ENCODE assay signal across 9 cellular contexts in the genomic region with DNA sequence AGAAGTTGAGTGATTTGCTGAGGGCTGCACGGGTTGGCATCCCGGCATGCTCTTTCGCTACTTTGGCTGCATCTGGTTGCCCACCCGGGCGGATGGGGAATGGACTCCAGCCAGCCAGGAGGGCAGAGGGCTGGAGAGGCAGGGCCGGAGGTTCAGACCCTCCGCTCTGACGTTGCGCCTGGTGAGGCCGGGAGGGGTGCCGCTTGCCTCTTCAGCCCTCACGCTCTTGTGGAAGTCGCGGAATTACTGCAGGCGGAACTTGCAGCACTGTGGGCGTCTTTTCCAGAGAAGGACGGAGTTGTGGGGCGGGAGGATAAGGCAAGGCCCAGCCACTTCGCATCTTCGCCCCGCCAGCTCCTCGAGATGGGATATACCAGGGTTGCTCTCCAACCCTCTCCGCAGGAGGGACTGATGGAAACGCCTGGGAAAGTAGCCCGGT. TPM values are rescaled to one million over a fixed set of nuclear protein-coding genes. Genes with fewer than 3 reads are reported as not detected.
DNase-seq lines count a peak whose midpoint lies in the region; ATAC-seq and TF ChIP-seq lines count a peak whose summit lies in the region.
"Had no signal": no experiment of that assay in that cellular context is flagged by ENCODE, and none has a peak within 500 bp of the region (broad histone marks: within the 10 kb centered on the region; RNA-seq: fewer than 3 reads in every experiment).

No MANE protein-coding gene starts in this region.

- H3K4me2 ChIP-seq in DOHH2 (ENCODE audit: low read length) (peak overlapping the region; percentile 84), H9 (ENCODE audit: insufficient read depth, insufficient read length, low read length) (peak overlapping the region; percentile 80), OCI-LY7 (ENCODE audit: low read length) (peak overlapping the region; percentile 90)

- H3K36me3 Mint-ChIP-seq in H9 (ENCODE audit: insufficient read depth in 1 of 3, low read depth in 3 of 3) (peaks cover 9 to 32% (median 29%) of the 10 kb centered on the region in 3 experiments; a peak in 6 of 7 replicates), endodermal cell (ENCODE audit: low read depth) (peaks cover 11% of the 10 kb centered on the region), natural killer cell (no peaks in the 10 kb centered on the region)

- no peaks in the 10 kb centered on the region for H3F3A ChIP-seq in DOHH2 (ENCODE audit: control insufficient read depth, insufficient read depth)

- peak overlapping the region; percentile 94 for H3K4me3 ChIP-seq in DOHH2 (ENCODE audit: low read length)
- peak overlapping the region; percentile 94 for H3K4me3 ChIP-seq in OCI-LY7 (ENCODE audit: low read depth, low read length, poor library complexity, severe bottlenecking)
- H3K4me3 ChIP-seq in endodermal cell (ENCODE audit: low read length), result peak overlapping the region; percentile 91

- no peak overlapping the region for H4K8ac ChIP-seq in H9 (replicated peaks; ENCODE audit: insufficient read length, low read depth, low read length)

- H2AK5ac ChIP-seq in H9 (ENCODE audit: insufficient read length, low read length), result no peak overlapping the region

- WGBS in H9 (ENCODE audit: extremely low coverage, insufficient read length, low lambda C conversion rate), result no CpG with 5 or more reads among the region's 25 CpGs
- 8 to 14% methylated on average over 17 to 25 of the region's 25 CpGs for whole genome bisulfite sequencing in endodermal cell (ENCODE audit: insufficient coverage in 1 of 2, insufficient read length in 1 of 2), 2 experiments

- H4K91ac ChIP-seq in H9 (ENCODE audit: insufficient read length, low read depth, low read length), result no peak overlapping the region

- H2BK15ac ChIP-seq in H9 (ENCODE audit: low read depth, low read length), result no peak overlapping the region

- no peak overlapping the region for H4K5ac ChIP-seq in H9 (ENCODE audit: insufficient read length, low read depth, low read length)

- POLR2A ChIA-PET in OCI-LY7 (lab: Charles Lee), result interaction anchor here (0.6 to 1.3 kb wide), 5 partner anchors 9 to 699 kb away, joined by 3 to 4 read pairs (median 3); a partner anchor contains a TSS

- TF ChIP-seq CTCF in DOHH2 (IDR thresholded peaks at IDR 0.05; ENCODE audit: low read depth, low read length, poor library complexity, severe bottlenecking), result no peak
- TF ChIP-seq CTCF in H9 (conservative IDR thresholded peaks at IDR 0.05), result no peak
- TF ChIP-seq CTCF in OCI-LY7 (conservative IDR thresholded peaks at IDR 0.05; ENCODE audit: low read length), result no peak
- no peak for TF ChIP-seq CTCF in endodermal cell (conservative IDR thresholded peaks at IDR 0.05)
- no peak for TF ChIP-seq CTCF in natural killer cell (IDR thresholded peaks at IDR 0.05)

- H3K9ac ChIP-seq in H9 (ENCODE audit: extremely low read depth, insufficient read length, low read length), result peak overlapping the region; percentile 20
- H3K9ac ChIP-seq in endodermal cell (ENCODE audit: extremely low read depth, low read length, poor library complexity, severe bottlenecking), result peak overlapping the region; percentile 52

- BruUV-seq in OCI-LY7 (replicated peaks; lab: Mats Ljungman, UMichigan), result no TSS peak

- H3K27ac ChIP-seq in DOHH2 (ENCODE audit: low read depth, low read length) (no peak overlapping the region), H9 (ENCODE audit: insufficient read length, low read depth, low read length) (no peak overlapping the region), OCI-LY7 (ENCODE audit: low read depth, low read length, poor library complexity, severe bottlenecking) (no peak overlapping the region), endodermal cell (ENCODE audit: low read depth, low read length) (no peak overlapping the region)

- H3K4me1 ChIP-seq in DOHH2 (ENCODE audit: control insufficient read depth, low read length) (peaks cover 29% of the 10 kb centered on the region), H9 (ENCODE audit: insufficient read depth, low read length) (no peaks in the 10 kb centered on the region; the same call in 1 of the 2 replicates), OCI-LY7 (ENCODE audit: insufficient read depth, low read length, poor library complexity, severe bottlenecking) (peaks cover 11% of the 10 kb centered on the region), endodermal cell (ENCODE audit: control insufficient read depth, insufficient read depth, low read length) (peaks cover 4% of the 10 kb centered on the region)

- DNase-seq in H9, result no peak
- DNase-seq in OCI-LY7 (ENCODE audit: low spot score), result no peak
- DNase-seq in endodermal cell, result no peak
- no peak for DNase-seq in natural killer cell
- no peak for DNase-seq in Ammon's horn (ENCODE audit: low spot score)
- DNase-seq in NCI-H1092 treated with DMSO at 0.1 percent for 48 hours (lab: John Stamatoyannopoulos, UW), result no peak
- DNase-seq in NCI-H69 (lab: John Stamatoyannopoulos, UW), result no peak

- H3K23me2 ChIP-seq in H9 (ENCODE audit: insufficient read length, low read depth, low read length, poor library complexity, severe bottlenecking), result peaks cover 11% of the 10 kb centered on the region

- H2BK20ac ChIP-seq in H9 (ENCODE audit: low read depth, low read length, poor library complexity, severe bottlenecking), result no peak overlapping the region

- no peak overlapping the region for H3K14ac ChIP-seq in H9 (ENCODE audit: insufficient read depth, low read length)

- H3K18ac ChIP-seq in H9 (ENCODE audit: insufficient read length, low read depth, low read length), result no peak overlapping the region

- no peak overlapping the region for H2BK120ac ChIP-seq in H9 (ENCODE audit: low read depth, low read length, poor library complexity, severe bottlenecking)

- no peak overlapping the region for H2BK5ac ChIP-seq in H9 (ENCODE audit: insufficient read length, low read length)

- H3K9me2 ChIP-seq in DOHH2 (replicated peaks; ENCODE audit: control insufficient read depth, low read length) (no peaks in the 10 kb centered on the region), OCI-LY7 (ENCODE audit: insufficient read depth, low read length) (no peaks in the 10 kb centered on the region)

- no peak overlapping the region for H3K23ac ChIP-seq in H9 (ENCODE audit: insufficient read length, low read depth, low read length)

- peak in 1 of 3 donors; percentile 15 for ATAC-seq in natural killer cell

- H3K4ac ChIP-seq in H9 (ENCODE audit: low read depth, low read length), result no peak overlapping the region

- no peaks in the 10 kb centered on the region for H3K9me3 Mint-ChIP-seq in H9
- no peaks in the 10 kb centered on the region for H3K9me3 Mint-ChIP-seq in endodermal cell
- H3K9me3 Mint-ChIP-seq in natural killer cell, result no peaks in the 10 kb centered on the region

- H3K79me1 ChIP-seq in H9 (ENCODE audit: insufficient read depth, low read depth, low read length, poor library complexity, severe bottlenecking), result no peaks in the 10 kb centered on the region

- H3K27me3 ChIP-seq in DOHH2 (ENCODE audit: control insufficient read depth, low read length), result no peaks in the 10 kb centered on the region
- no peaks in the 10 kb centered on the region; the same call in 1 of the 2 replicates for H3K27me3 ChIP-seq in H9 (ENCODE audit: insufficient read depth, low read length)
- no peaks in the 10 kb centered on the region for H3K27me3 ChIP-seq in endodermal cell (ENCODE audit: control insufficient read depth, insufficient read depth, low read length, poor library complexity, severe bottlenecking)

- H3K79me2 ChIP-seq in DOHH2 (ENCODE audit: control insufficient read depth, low read length) (peaks cover 23% of the 10 kb centered on the region), H9 (ENCODE audit: insufficient read depth, low read length) (no peaks in the 10 kb centered on the region), OCI-LY7 (ENCODE audit: insufficient read depth, low read depth, low read length) (peaks cover 13% of the 10 kb centered on the region; the same call in 1 of the 2 replicates)

- peaks cover 8% of the 10 kb centered on the region; the same call in 1 of the 2 replicates for H4K20me1 ChIP-seq in DOHH2 (ENCODE audit: control insufficient read depth, insufficient read depth, low read depth, low read length)
- no peaks in the 10 kb centered on the region for H4K20me1 ChIP-seq in H9 (ENCODE audit: control insufficient read depth, insufficient read depth, insufficient read length)
- no peaks in the 10 kb centered on the region for H4K20me1 ChIP-seq in OCI-LY7 (ENCODE audit: insufficient read depth, low read length)

- H3K27me3 Mint-ChIP-seq in H9 (ENCODE audit: low read depth) (no peaks in the 10 kb centered on the region), endodermal cell (ENCODE audit: insufficient read depth) (peaks cover 1% of the 10 kb centered on the region), natural killer cell (ENCODE audit: low read depth in 2 of 2) (peaks cover 0 to 6% of the 10 kb centered on the region in 2 donors)

- H3K4me3 Mint-ChIP-seq in H9 (peak overlapping the region; percentile 95 to 97), endodermal cell (peak overlapping the region; percentile 90), natural killer cell (peak overlapping the region; percentile 97)

- CTCF ChIA-PET in OCI-LY7 (lab: Charles Lee; ENCODE audit: unreplicated experiment), result interaction anchor here (1.0 kb wide), 1 partner anchor 17 kb away, joined by 10 read pairs; no protein-coding TSS in a partner anchor

- H3K36me3 ChIP-seq in DOHH2 (ENCODE audit: control insufficient read depth, low read length), result peaks cover 30% of the 10 kb centered on the region
- H3K36me3 ChIP-seq in OCI-LY7 (ENCODE audit: insufficient read depth, low read length), result peaks cover 27% of the 10 kb centered on the region; the same call in 1 of the 2 replicates
- H3K36me3 ChIP-seq in endodermal cell (ENCODE audit: control insufficient read depth, insufficient read depth, low read length), result peaks cover 19% of the 10 kb centered on the region

- no peak overlapping the region for H3K56ac ChIP-seq in H9 (ENCODE audit: insufficient read length, low read depth, low read length)

- intact Hi-C loops in OCI-LY7 (cut with micrococcal nuclease; ENCODE audit: unreplicated experiment) (no loop called here), natural killer cell (cut with micrococcal nuclease) (loop anchor here (1.0 to 5.0 kb wide), 2 partner anchors 121 to 207 kb away; a partner anchor contains a TSS)

- H2BK12ac ChIP-seq in H9 (ENCODE audit: insufficient read length, low read depth, low read length), result no peak overlapping the region

- H3K4me1 Mint-ChIP-seq in H9 (peaks cover 18 to 28% of the 10 kb centered on the region in 2 experiments), endodermal cell (peaks cover 8% of the 10 kb centered on the region), natural killer cell (peaks cover 22 to 29% of the 10 kb centered on the region in 2 donors)

- H3K9me3 ChIP-seq in DOHH2 (ENCODE audit: control insufficient read depth, insufficient read depth, low read length) (no peaks in the 10 kb centered on the region), H9 (ENCODE audit: control insufficient read depth, low read depth, low read length) (no peaks in the 10 kb centered on the region), OCI-LY7 (ENCODE audit: low read length) (no peaks in the 10 kb centered on the region), endodermal cell (ENCODE audit: control insufficient read depth, low read length) (no peaks in the 10 kb centered on the region)

- H2AFZ ChIP-seq in H9 (ENCODE audit: low read length), result no peak overlapping the region
- H2AFZ ChIP-seq in OCI-LY7 (ENCODE audit: low read length), result peak overlapping the region; percentile 88; the same call in 1 of the 2 replicates

- no peak overlapping the region for H3T11ph ChIP-seq in H9 (ENCODE audit: low read length)

- peak overlapping the region; percentile 57 to 95 (median 68); a peak in 3 of 7 replicates for H3K27ac Mint-ChIP-seq in H9
- H3K27ac Mint-ChIP-seq in endodermal cell, result peak overlapping the region; percentile 95
- H3K27ac Mint-ChIP-seq in natural killer cell, result peak overlapping the region; percentile 92 to 95

RNA-seq across cellular contexts. Expression of a gene that starts 0.7 kb away (rescaled TPM):
- total RNA-seq in H9 (2021) (33.4 and 36.5 TPM in 2 replicates), OCI-LY7 (2022) (47.2 and 55.0 TPM in 2 replicates), endodermal cell (10 to 100 TPM; 33.9 to 36.7 TPM), natural killer cell (10 to 100 TPM; 36.3 to 52.0 (median 40.4) TPM)
- total RNA-seq in OCI-LY7 (2014; rRNA removed; shearing (Covaris generic)), result 20.0 and 22.5 TPM in 2 replicates
- polyA plus RNA-seq in endodermal cell (2013, experiment 1 of 2), result 17.6 TPM
- polyA plus RNA-seq in endodermal cell (2013, experiment 2 of 2), result 14.2 TPM

RNA-seq across cellular contexts. Expression of a gene that starts 5.5 kb away (rescaled TPM):
- total RNA-seq in H9 (2021) (54.0 and 58.4 TPM in 2 replicates), OCI-LY7 (2022) (6.7 and 7.5 TPM in 2 replicates), endodermal cell (10 to 100 TPM in 1 of 2 donors, 1 to 10 TPM in 1; 6.7 to 18.3 TPM), natural killer cell (10 to 100 TPM in 1 of 3 donors, 1 to 10 TPM in 2; 6.7 to 12.9 (median 8.3) TPM)
- total RNA-seq in OCI-LY7 (2014; rRNA removed; shearing (Covaris generic)), result 4.0 and 6.7 TPM in 2 replicates
- polyA plus RNA-seq in endodermal cell (2013, experiment 1 of 2), result 52.0 TPM
- polyA plus RNA-seq in endodermal cell (2013, experiment 2 of 2), result 47.9 TPM

RNA-seq across cellular contexts. Expression of a gene that starts 31.9 kb away (rescaled TPM):
- total RNA-seq in H9 (2021) (14.3 and 14.8 TPM in 2 replicates), OCI-LY7 (2022) (15.0 and 15.6 TPM in 2 replicates), endodermal cell (10 to 100 TPM; 11.5 to 12.3 TPM), natural killer cell (10 to 100 TPM; 11.7 to 15.1 (median 14.6) TPM)
- total RNA-seq in OCI-LY7 (2014; rRNA removed; shearing (Covaris generic)), result 14.3 and 15.6 TPM in 2 replicates
- polyA plus RNA-seq in endodermal cell (2013, experiment 1 of 2), result 14.3 TPM
- polyA plus RNA-seq in endodermal cell (2013, experiment 2 of 2), result 13.6 TPM

RNA-seq across cellular contexts. Expression of a gene that starts 37.7 kb away (rescaled TPM):
- total RNA-seq in H9 (2021) (0.86 TPM in 1 of 2 replicates, not detected in the other), OCI-LY7 (2022) (1.0 TPM in 1 of 2 replicates, not detected in the other), endodermal cell (not detected), natural killer cell (not detected)
- total RNA-seq in OCI-LY7 (2014; rRNA removed; shearing (Covaris generic)), result 1.4 and 6.6 TPM in 2 replicates
- 2.0 TPM for polyA plus RNA-seq in endodermal cell (2013, experiment 1 of 2)
- 1.1 TPM for polyA plus RNA-seq in endodermal cell (2013, experiment 2 of 2)
- total RNA-seq: T-helper 2 cell treated with Interferon-gamma antibody and Interleukin-4, amounts not matched to agents 100 ng/mL and 5 ng/mL, for 36 hours had no signal

RNA-seq across cellular contexts. Expression of a gene that starts 49.0 kb away (rescaled TPM):
- total RNA-seq in H9 (2021) (39.5 and 42.7 TPM in 2 replicates), OCI-LY7 (2022) (82.1 and 85.6 TPM in 2 replicates), endodermal cell (10 to 100 TPM; 41.6 to 46.2 TPM), natural killer cell (10 to 100 TPM; 43.9 to 55.8 (median 50.6) TPM)
- total RNA-seq in OCI-LY7 (2014; rRNA removed; shearing (Covaris generic)), result 47.9 and 53.3 TPM in 2 replicates
- 17.2 TPM for polyA plus RNA-seq in endodermal cell (2013, experiment 1 of 2)
- 13.7 TPM for polyA plus RNA-seq in endodermal cell (2013, experiment 2 of 2)
